23 cellular contexts compared by ENCODE assay signal in the genomic region with DNA sequence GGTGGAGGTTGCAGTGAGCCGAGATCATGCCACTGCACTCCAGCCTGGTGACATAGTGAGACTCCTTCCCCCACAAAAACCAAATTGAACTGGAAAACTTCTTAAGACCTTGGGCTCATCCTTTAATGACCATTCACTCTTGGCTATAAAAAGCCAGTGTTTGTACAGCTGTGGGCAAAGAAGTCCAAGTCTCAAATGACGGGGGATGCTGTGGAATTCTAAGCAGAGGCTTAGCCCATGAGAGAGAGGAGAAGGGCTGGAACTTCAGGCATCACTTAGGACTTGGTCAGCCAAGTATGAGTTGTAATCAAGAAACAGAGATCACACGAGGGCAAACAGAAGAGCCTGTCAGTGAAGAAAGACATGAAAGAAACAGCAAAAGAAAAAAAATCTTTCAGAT.
"Had no signal": no experiment of that assay in that cellular context is flagged by ENCODE, and none has a peak within 500 bp of the region (broad histone marks: within the 10 kb centered on the region; RNA-seq: fewer than 3 reads in every experiment).

No MANE protein-coding gene starts in this region.

- H3K36me3 ChIP-seq: adrenal gland, ascending aorta, sigmoid colon, thyroid gland, upper lobe of right lung had no signal

- H3K9me3 ChIP-seq: thyroid gland, upper lobe of right lung had no signal

- H3K4me2 ChIP-seq: hepatocyte had no signal

- DNase-seq: activated CD4-positive, alpha-beta T cell treated with anti-CD3 and anti-CD28 coated beads, Interleukin-2, amount 10 ng/mL, durations not matched to agents 24 days and 14 days; activated CD8-positive, alpha-beta T cell treated with anti-CD3 and anti-CD28 coated beads for 36 hours; activated gamma-delta T cell treated with Interleukin-2 at 50 U/mL for 16 hours; activated T-cell treated with anti-CD3 and anti-CD28 coated beads, Interleukin-2, amount 50 U/mL, for 1 hour; adrenal gland; cerebellar nuclear complex; effector CD4-positive, alpha-beta T cell; foreskin melanocyte; immature natural killer cell; naive B cell; retina; sigmoid colon; stimulated activated CD4-positive, alpha-beta T cell treated with anti-CD3 and anti-CD28 coated beads, Interleukin-4, amount 100 ng/mL, for 24 hours; stimulated activated naive CD4-positive, alpha-beta T cell treated with Interleukin-2 at 50 U/mL for 16 hours; SW 1271; T-helper 17 cell; thyroid gland; upper lobe of right lung had no signal

- H3K27ac ChIP-seq: adrenal gland, ascending aorta, hepatocyte, sigmoid colon, SK-N-MC, thyroid gland, upper lobe of right lung had no signal

- H3K27me3 ChIP-seq: adrenal gland, ascending aorta, hepatocyte, sigmoid colon, thyroid gland, upper lobe of right lung had no signal

- H3K4me1 ChIP-seq: adrenal gland, ascending aorta, sigmoid colon, thyroid gland, upper lobe of right lung had no signal

- H3K79me2 ChIP-seq: hepatocyte had no signal

- ATAC-seq: activated CD4-positive, CD25-positive, alpha-beta regulatory T cell treated with anti-CD3 and anti-CD28 coated beads, Interleukin-2, amount 50 U/mL, for 24 hours; activated CD8-positive, alpha-beta T cell treated with anti-CD3 and anti-CD28 coated beads for 36 hours; activated naive CD4-positive, alpha-beta T cell treated with anti-CD3 and anti-CD28 coated beads, Interleukin-2, amount 50 U/mL, for 72 hours; T-helper 17 cell; upper lobe of right lung had no signal

- H2AFZ ChIP-seq: hepatocyte had no signal

- H3K4me3 ChIP-seq: adrenal gland, ascending aorta, hepatocyte, sigmoid colon, SK-N-MC, thyroid gland, upper lobe of right lung had no signal
